ENCODE assay signal across 14 cellular contexts in genomic region chr1:151568626-151569088, GRCh38. TPM values are rescaled to one million over a fixed set of nuclear protein-coding genes. Genes with fewer than 3 reads are reported as not detected.
DNase-seq lines count a peak whose midpoint lies in the region; ATAC-seq and TF ChIP-seq lines count a peak whose summit lies in the region.
"Had no signal": no experiment of that assay in that cellular context is flagged by ENCODE, and none has a peak within 500 bp of the region (broad histone marks: within the 10 kb centered on the region; RNA-seq: fewer than 3 reads in every experiment).

No MANE protein-coding gene starts in this region.

- H3K27me3 ChIP-seq in PC-9 (ENCODE audit: insufficient read depth, low read depth) (no peaks in the 10 kb centered on the region), left ventricle myocardium inferior (ENCODE audit: low read depth) (no peaks in the 10 kb centered on the region)
- H3K27me3 ChIP-seq: neural progenitor cell, SJCRH30 had no signal

- POLR2A ChIA-PET in PC-9 (lab: Charles Lee; ENCODE audit: unreplicated experiment): no interaction called here

- H3K4me1 ChIP-seq in PC-9 (replicated peaks; ENCODE audit: insufficient read depth): peaks cover 53% of the 10 kb centered on the region
- H3K4me1 ChIP-seq in mucosa of descending colon (ENCODE audit: low read depth): peaks cover 22% of the 10 kb centered on the region
- no peaks in the 10 kb centered on the region for H3K4me1 ChIP-seq in left ventricle myocardium inferior
- H3K4me1 ChIP-seq: SJCRH30 had no signal

- peaks cover 21% of the 10 kb centered on the region for H3K79me2 ChIP-seq in PC-9 (ENCODE audit: low read depth)

- H3K27me3 Mint-ChIP-seq in activated T-helper 17 cell treated with anti-CD3 and anti-CD28 coated beads, Interleukin-2, amount 50 U/mL, for 72 hours: no peaks in the 10 kb centered on the region
- H3K27me3 Mint-ChIP-seq: stimulated activated naive CD8-positive, alpha-beta T cell treated with anti-CD3 and anti-CD28 coated beads, Interleukin-15, Interleukin-2, amounts not matched to agents 100 ng/mL and 50 ng/mL, for 24 hours had no signal

- H3K36me3 ChIP-seq in PC-9 (ENCODE audit: low read depth) (peaks cover 51% of the 10 kb centered on the region), mucosa of descending colon (ENCODE audit: low read depth) (no peaks in the 10 kb centered on the region), left ventricle myocardium inferior (peaks cover 45% of the 10 kb centered on the region)
- H3K36me3 ChIP-seq: neural progenitor cell, SJCRH30 had no signal

- no peak overlapping the region for H3K4me3 Mint-ChIP-seq in activated T-helper 17 cell treated with anti-CD3 and anti-CD28 coated beads, Interleukin-2, amount 50 U/mL, for 72 hours
- H3K4me3 Mint-ChIP-seq: activated T-helper 1 cell treated with anti-CD3 and anti-CD28 coated beads, Interleukin-12 subunit alpha, Interleukin-12 subunit beta, Interleukin-2, Interleukin-4 antibody, amounts not matched to agents 30 ng/mL and 10 ng/mL and 1 ng/mL, durations not matched to agents 14 hours and 24 hours and 36 hours; stimulated activated naive CD8-positive, alpha-beta T cell treated with anti-CD3 and anti-CD28 coated beads, Interleukin-15, Interleukin-2, amounts not matched to agents 100 ng/mL and 50 ng/mL, for 24 hours had no signal

- no peaks in the 10 kb centered on the region for H3K9me3 ChIP-seq in PC-9 (ENCODE audit: insufficient read depth, low read depth)
- H3K9me3 ChIP-seq in mucosa of descending colon: no peaks in the 10 kb centered on the region
- no peaks in the 10 kb centered on the region for H3K9me3 ChIP-seq in left ventricle myocardium inferior (replicated peaks)
- H3K9me3 ChIP-seq: SJCRH30 had no signal

- intact Hi-C loops in PC-9 (cut with micrococcal nuclease; ENCODE audit: unreplicated experiment) (no loop called here), mucosa of descending colon (cut with DNase I, micrococcal nuclease) (no loop called here), left ventricle myocardium inferior (cut with micrococcal nuclease) (no loop called here)

- H2AFZ ChIP-seq in PC-9: no peak overlapping the region
- H2AFZ ChIP-seq: neural progenitor cell had no signal

- peaks cover 3% of the 10 kb centered on the region; the same call in 1 of the 2 replicates for H4K20me1 ChIP-seq in PC-9 (ENCODE audit: insufficient read depth)

- H3K27ac Mint-ChIP-seq in activated T-helper 17 cell treated with anti-CD3 and anti-CD28 coated beads, Interleukin-2, amount 50 U/mL, for 72 hours: no peak overlapping the region
- H3K27ac Mint-ChIP-seq: activated T-helper 1 cell treated with anti-CD3 and anti-CD28 coated beads, Interleukin-12 subunit alpha, Interleukin-12 subunit beta, Interleukin-2, Interleukin-4 antibody, amounts not matched to agents 30 ng/mL and 10 ng/mL and 1 ng/mL, durations not matched to agents 14 hours and 24 hours and 36 hours; neural progenitor cell; stimulated activated naive CD8-positive, alpha-beta T cell treated with anti-CD3 and anti-CD28 coated beads, Interleukin-15, Interleukin-2, amounts not matched to agents 100 ng/mL and 50 ng/mL, for 24 hours had no signal

- peak overlapping the region; percentile 40 for H3K4me2 ChIP-seq in PC-9
- H3K4me2 ChIP-seq: neural progenitor cell had no signal

- no peaks in the 10 kb centered on the region for H3K9me2 ChIP-seq in PC-9 (ENCODE audit: insufficient read depth)

- no TSS peak for BruUV-seq in PC-9 (replicated peaks; lab: Mats Ljungman, UMichigan)

- TF ChIP-seq CTCF in PC-9 (conservative IDR thresholded peaks at IDR 0.05): no peak
- TF ChIP-seq CTCF in mucosa of descending colon (IDR thresholded peaks at IDR 0.05): no peak
- no peak for TF ChIP-seq CTCF in left ventricle myocardium inferior (IDR thresholded peaks at IDR 0.05; ENCODE audit: borderline replicate concordance)

- peak overlapping the region; percentile 77 for H3K27ac ChIP-seq in PC-9
- no peak overlapping the region for H3K27ac ChIP-seq in left ventricle myocardium inferior (replicated peaks)
- H3K27ac ChIP-seq: neural progenitor cell, SJCRH30 had no signal

- DNase-seq in activated T-cell treated with anti-CD3 and anti-CD28 coated beads for 4 hours: peak; percentile 6
- no peak for DNase-seq in activated T-cell treated with anti-CD3 and anti-CD28 coated beads, Interleukin-2, amount 50 U/mL, for 1 hour
- DNase-seq in PC-9: peak in 1 of 2 experiments; percentile 83
- peak in 1 of 3 donors; percentile 30 for DNase-seq in mucosa of descending colon
- no peak for DNase-seq in left ventricle myocardium inferior
- no peak for DNase-seq in effector CD4-positive, alpha-beta T cell
- DNase-seq: NK-92 treated with Interleukin-12 subunit alpha and Interleukin-12 subunit beta, amount 100 ng/mL, for 24 hours; right cardiac atrium; SJCRH30 had no signal

- H3F3A ChIP-seq in PC-9 (ENCODE audit: insufficient read depth, low read depth): peaks cover 74% of the 10 kb centered on the region

- H3K9me3 Mint-ChIP-seq in activated T-helper 17 cell treated with anti-CD3 and anti-CD28 coated beads, Interleukin-2, amount 50 U/mL, for 72 hours: no peaks in the 10 kb centered on the region
- H3K9me3 Mint-ChIP-seq: activated T-helper 1 cell treated with anti-CD3 and anti-CD28 coated beads, Interleukin-12 subunit alpha, Interleukin-12 subunit beta, Interleukin-2, Interleukin-4 antibody, amounts not matched to agents 30 ng/mL and 10 ng/mL and 1 ng/mL, durations not matched to agents 14 hours and 24 hours and 36 hours; neural progenitor cell; stimulated activated naive CD8-positive, alpha-beta T cell treated with anti-CD3 and anti-CD28 coated beads, Interleukin-15, Interleukin-2, amounts not matched to agents 100 ng/mL and 50 ng/mL, for 24 hours had no signal

- H3K4me3 ChIP-seq in PC-9 (no peak overlapping the region), mucosa of descending colon (no peak overlapping the region), left ventricle myocardium inferior (no peak overlapping the region)
- H3K4me3 ChIP-seq: neural progenitor cell, SJCRH30 had no signal

- no peaks in the 10 kb centered on the region for H3K4me1 Mint-ChIP-seq in activated T-helper 17 cell treated with anti-CD3 and anti-CD28 coated beads, Interleukin-2, amount 50 U/mL, for 72 hours

- peaks cover 11% of the 10 kb centered on the region for H3K36me3 Mint-ChIP-seq in activated T-helper 17 cell treated with anti-CD3 and anti-CD28 coated beads, Interleukin-2, amount 50 U/mL, for 72 hours (ENCODE audit: low read depth)

- CTCF ChIA-PET in PC-9 (lab: Charles Lee): interaction anchor here (0.5 to 1.0 kb wide), 2 partner anchors 21 to 123 kb away, joined by 3 to 4 read pairs; no protein-coding TSS in a partner anchor

- peak; percentile 95 for ATAC-seq in activated T-helper 17 cell treated with anti-CD3 and anti-CD28 coated beads, Interleukin-2, amount 50 U/mL, for 72 hours (replicated peaks)
- ATAC-seq in mucosa of descending colon (peak; percentile 76), GM19351 (IDR thresholded peaks at IDR 0.05; ENCODE audit: unreplicated experiment) (no peak)
- ATAC-seq: right cardiac atrium had no signal

RNA-seq across cellular contexts. Expression of gene TUFT1, which starts 28.5 kb away (rescaled TPM):
- total RNA-seq in PC-9 (2021) (35.3 and 40.2 TPM in 2 replicates), mucosa of descending colon (10 to 100 TPM; 20.2 to 38.0 (median 27.5) TPM), left ventricle myocardium inferior (3.6 TPM)
- total RNA-seq in activated T-helper 17 cell treated with anti-CD3 and anti-CD28 coated beads, Interleukin-2, amount 50 U/mL, for 72 hours: 1 to 10 TPM; 3.7 to 5.8 TPM

RNA-seq across cellular contexts. Expression of gene SNX27, which starts 43.2 kb away (rescaled TPM):
- 24.6 and 40.1 TPM in 2 replicates for total RNA-seq in PC-9 (2021)
- total RNA-seq in activated T-helper 17 cell treated with anti-CD3 and anti-CD28 coated beads, Interleukin-2, amount 50 U/mL, for 72 hours: 10 to 100 TPM; 33.6 to 36.3 TPM
- total RNA-seq in mucosa of descending colon: 10 to 100 TPM; 25.5 to 59.0 (median 34.8) TPM
- total RNA-seq in left ventricle myocardium inferior: 31.8 TPM

RNA-seq across cellular contexts. Expression of gene CGN, which starts 57.5 kb away (rescaled TPM):
- 30.3 and 31.1 TPM in 2 replicates for total RNA-seq in PC-9 (2021)
- 1 to 10 TPM; 2.7 to 5.5 TPM for total RNA-seq in activated T-helper 17 cell treated with anti-CD3 and anti-CD28 coated beads, Interleukin-2, amount 50 U/mL, for 72 hours
- total RNA-seq in mucosa of descending colon: 100 to 1,000 TPM; 125 to 247 (median 187) TPM
- total RNA-seq in left ventricle myocardium inferior: 0.52 TPM
